10 cellular contexts compared by ENCODE assay signal in the genomic region with DNA sequence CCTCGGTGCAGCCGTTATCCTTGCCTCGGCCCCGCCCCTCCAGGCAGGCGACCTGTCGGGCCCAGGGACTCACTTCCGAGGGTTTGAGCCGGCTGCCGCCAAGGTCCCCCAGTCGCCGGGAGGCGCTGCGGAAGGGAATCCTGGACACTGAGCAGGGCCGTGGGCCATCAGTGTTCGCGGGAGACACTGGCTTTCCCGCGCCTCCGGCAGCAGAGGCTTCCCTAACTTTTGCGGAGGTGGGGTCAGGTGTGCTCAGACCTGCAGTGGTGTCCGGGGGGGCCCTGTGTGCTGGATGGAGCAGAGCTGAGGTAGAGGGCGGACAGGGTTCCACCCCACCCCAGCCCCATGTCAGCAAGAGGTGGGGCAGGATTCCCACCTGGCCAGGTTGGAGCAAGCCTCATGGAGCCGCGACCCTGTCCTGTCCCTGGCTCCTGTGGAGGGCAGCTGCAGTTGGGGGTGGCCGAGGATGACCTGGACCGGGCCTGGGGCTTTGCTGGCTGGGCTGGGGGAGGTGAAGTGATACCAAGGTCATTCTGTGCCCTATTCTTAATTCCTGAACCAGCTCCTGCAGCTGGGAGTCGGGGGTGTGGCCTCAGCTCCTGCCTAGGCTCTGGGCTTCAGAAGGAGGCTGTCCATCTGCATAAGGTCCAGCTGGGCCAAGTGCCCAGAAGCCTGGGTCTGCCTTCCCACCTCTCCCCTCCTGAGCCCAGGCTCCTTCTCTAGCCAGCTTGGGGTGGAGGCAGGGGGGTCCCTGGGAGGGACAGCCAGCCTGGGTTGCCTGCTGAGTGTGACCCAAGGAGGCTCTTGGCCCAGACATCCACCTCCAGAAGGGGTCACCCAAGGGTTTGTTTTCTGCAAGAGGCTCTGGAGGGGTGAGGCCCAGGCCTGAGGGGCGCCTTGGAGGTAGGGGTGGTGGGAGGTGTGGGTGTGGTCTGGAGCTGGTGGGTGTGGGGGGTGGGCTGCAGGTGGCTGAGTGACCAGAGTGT. TPM values are rescaled to one million over a fixed set of nuclear protein-coding genes. Genes with fewer than 3 reads are reported as not detected.
A peak's percentile ranks its signal among the peaks of the same experiment; 100 is the strongest.
DNase-seq lines count a peak whose midpoint lies in the region; ATAC-seq and TF ChIP-seq lines count a peak whose summit lies in the region.
"Had no signal": no experiment of that assay in that cellular context is flagged by ENCODE, and none has a peak within 500 bp of the region (broad histone marks: within the 10 kb centered on the region; RNA-seq: fewer than 3 reads in every experiment).

No MANE protein-coding gene starts in this region.

- H2AFZ ChIP-seq in SK-N-SH (ENCODE audit: low read depth), result no peak overlapping the region

- H3K4me3 ChIP-seq in BLaER1 (peak overlapping the region; percentile 72; the same call in 1 of the 2 replicates), GM12875 (ENCODE audit: low read depth, low read length) (no peak overlapping the region), SK-N-SH (ENCODE audit: low read depth in 2 of 2, low read length in 1 of 2) (peak overlapping the region; percentile 43 to 51; a peak in 3 of 4 replicates), iPS-20b (ENCODE audit: low read length) (peak overlapping the region; percentile 71)

- peaks cover 44% of the 10 kb centered on the region; the same call in 1 of the 2 replicates for H3K79me2 ChIP-seq in SK-N-SH (ENCODE audit: insufficient read depth)

- H4K20me1 ChIP-seq in BLaER1 (peaks cover 87% of the 10 kb centered on the region), SK-N-SH (ENCODE audit: insufficient read depth) (peaks cover 72% of the 10 kb centered on the region)

- TF ChIP-seq EP300 in SK-N-SH (IDR thresholded peaks at IDR 0.05; ENCODE audit: borderline replicate concordance in 1 of 2, low read depth in 1 of 2, low read length in 1 of 2), result no peak

- no peaks in the 10 kb centered on the region for H3K27me3 ChIP-seq in BLaER1
- no peaks in the 10 kb centered on the region for H3K27me3 ChIP-seq in SK-N-SH (ENCODE audit: insufficient read depth)
- H3K27me3 ChIP-seq in iPS-20b (ENCODE audit: insufficient read depth, low read length), result peaks cover 22% of the 10 kb centered on the region

- no peaks in the 10 kb centered on the region for H3K9me2 ChIP-seq in SK-N-SH

- TF ChIP-seq CTCF in GM12875 (IDR thresholded peaks at IDR 0.05; ENCODE audit: borderline replicate concordance, insufficient read depth, low read depth, low read length) (peak; percentile 33; the same call in 1 of the 2 replicates), SK-N-SH (IDR thresholded peaks at IDR 0.05) (peak; percentile 41; the same call in 1 of the 2 replicates)

- TF ChIP-seq RAD21 in SK-N-SH (IDR thresholded peaks at IDR 0.05; ENCODE audit: low read length), result peak; percentile 63

- H3K27ac ChIP-seq in BLaER1 (no peak overlapping the region), SK-N-SH (ENCODE audit: low read depth in 2 of 2, low read length in 1 of 2) (no peak overlapping the region), iPS-20b (ENCODE audit: low read length) (no peak overlapping the region)
- H3K27ac ChIP-seq: psoas muscle had no signal

- H3K9me3 ChIP-seq in BLaER1 (no peaks in the 10 kb centered on the region), SK-N-SH (no peaks in the 10 kb centered on the region), iPS-20b (ENCODE audit: insufficient read depth, low read depth, low read length) (no peaks in the 10 kb centered on the region)
- H3K9me3 ChIP-seq: psoas muscle had no signal

- H3F3A ChIP-seq in SK-N-SH (replicated peaks; ENCODE audit: insufficient read depth), result peaks cover 6% of the 10 kb centered on the region

- ATAC-seq in GM18498 (IDR thresholded peaks at IDR 0.05; ENCODE audit: unreplicated experiment), result no peak
- ATAC-seq: psoas muscle had no signal

- POLR2A ChIA-PET in SK-N-SH (lab: Yijun Ruan, JAX), result interaction anchor here (0.8 kb wide), 1 partner anchor 9 kb away, joined by 3 read pairs; no protein-coding TSS in a partner anchor

- H3K36me3 ChIP-seq in BLaER1 (no peaks in the 10 kb centered on the region), SK-N-SH (replicated peaks in 1 of 2; ENCODE audit: control insufficient read depth in 1 of 2, insufficient read depth in 2 of 2, low read length in 1 of 2) (no peaks in the 10 kb centered on the region), iPS-20b (ENCODE audit: insufficient read depth, low read depth, low read length) (no peaks in the 10 kb centered on the region)

- H3K9ac ChIP-seq in BLaER1 (no peak overlapping the region), SK-N-SH (no peak overlapping the region), iPS-20b (ENCODE audit: low read depth, low read length) (peak overlapping the region; percentile 48; the same call in 1 of the 2 replicates)

- H3K4me2 ChIP-seq in BLaER1 (peak overlapping the region; percentile 98), SK-N-SH (peak overlapping the region; percentile 72; the same call in 1 of the 2 replicates)

- CTCF ChIA-PET in SK-N-SH (lab: Yijun Ruan, JAX), result interaction anchor here (0.7 to 2.2 kb wide), 13 partner anchors 9 to 202 kb away, joined by 3 to 24 read pairs (median 4); a partner anchor contains a TSS

- peaks cover 83% of the 10 kb centered on the region for H3K4me1 ChIP-seq in BLaER1
- peaks cover 19 to 48% of the 10 kb centered on the region in 2 experiments; a peak in 3 of 4 replicates for H3K4me1 ChIP-seq in SK-N-SH (ENCODE audit: control insufficient read depth in 1 of 2, insufficient read depth in 2 of 2, low read depth in 1 of 2, low read length in 1 of 2)
- peaks cover 14% of the 10 kb centered on the region for H3K4me1 ChIP-seq in iPS-20b (ENCODE audit: insufficient read depth, low read length)

- 68% methylated on average over 13 of the region's 28 CpGs for WGBS in SK-N-SH (ENCODE audit: low lambda C conversion rate)

- DNase-seq in SK-N-SH (peak; percentile 69), AG08396 (ENCODE audit: low spot score) (no peak), T1000 (lab: John Stamatoyannopoulos, UW) (no peak)
- DNase-seq in stimulated activated CD4-positive, alpha-beta T cell treated with anti-CD3 and anti-CD28 coated beads, Interleukin-2, amount 100 ng/mL, for 24 hours, result no peak
- DNase-seq: activated naive CD4-positive, alpha-beta T cell; psoas muscle had no signal

TF ChIP-seq in SK-N-SH, 30 proteins besides CTCF, POLR2A, EP300 and RAD21:
- TF ChIP-seq SMC3 (IDR thresholded peaks at IDR 0.05; ENCODE audit: low read depth, low read length) (peak; percentile 28), FOXJ3 (CRISPR knock-in tag; IDR thresholded peaks at IDR 0.05) (0 out of 2 replicates have a peak, but pooled peaks have one; percentile 29), FOXM1 (IDR thresholded peaks at IDR 0.05; ENCODE audit: low read depth) (no peak), TEAD4 (IDR thresholded peaks at IDR 0.05; ENCODE audit: borderline replicate concordance, insufficient read depth) (no peak), SIN3A (IDR thresholded peaks at IDR 0.05; ENCODE audit: borderline replicate concordance, low read depth, low read length) (no peak), MXI1 (IDR thresholded peaks at IDR 0.05; ENCODE audit: low read depth, low read length) (peak; percentile 7; the same call in 1 of the 2 replicates), YY1 (IDR thresholded peaks at IDR 0.05; ENCODE audit: low read depth) (no peak), RCOR1 (IDR thresholded peaks at IDR 0.05; ENCODE audit: low read length) (no peak), EZH2phosphoT487 (IDR thresholded peaks at IDR 0.05; ENCODE audit: borderline replicate concordance, low read depth) (no peak)
- TF ChIP-seq, protein P1, sequence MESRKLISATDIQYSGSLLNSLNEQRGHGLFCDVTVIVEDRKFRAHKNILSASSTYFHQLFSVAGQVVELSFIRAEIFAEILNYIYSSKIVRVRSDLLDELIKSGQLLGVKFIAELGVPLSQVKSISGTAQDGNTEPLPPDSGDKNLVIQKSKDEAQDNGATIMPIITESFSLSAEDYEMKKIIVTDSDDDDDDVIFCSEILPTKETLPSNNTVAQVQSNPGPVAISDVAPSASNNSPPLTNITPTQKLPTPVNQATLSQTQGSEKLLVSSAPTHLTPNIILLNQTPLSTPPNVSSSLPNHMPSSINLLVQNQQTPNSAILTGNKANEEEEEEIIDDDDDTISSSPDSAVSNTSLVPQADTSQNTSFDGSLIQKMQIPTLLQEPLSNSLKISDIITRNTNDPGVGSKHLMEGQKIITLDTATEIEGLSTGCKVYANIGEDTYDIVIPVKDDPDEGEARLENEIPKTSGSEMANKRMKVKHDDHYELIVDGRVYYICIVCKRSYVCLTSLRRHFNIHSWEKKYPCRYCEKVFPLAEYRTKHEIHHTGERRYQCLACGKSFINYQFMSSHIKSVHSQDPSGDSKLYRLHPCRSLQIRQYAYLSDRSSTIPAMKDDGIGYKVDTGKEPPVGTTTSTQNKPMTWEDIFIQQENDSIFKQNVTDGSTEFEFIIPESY (IDR thresholded peaks at IDR 0.05; ENCODE audit: borderline replicate concordance, low read depth), result no peak
- TF ChIP-seq, protein P2, sequence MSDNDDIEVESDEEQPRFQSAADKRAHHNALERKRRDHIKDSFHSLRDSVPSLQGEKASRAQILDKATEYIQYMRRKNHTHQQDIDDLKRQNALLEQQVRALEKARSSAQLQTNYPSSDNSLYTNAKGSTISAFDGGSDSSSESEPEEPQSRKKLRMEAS (IDR thresholded peaks at IDR 0.05; ENCODE audit: low read depth), result no peak

RNA-seq across cellular contexts. Expression of a gene that starts 8.4 kb away (rescaled TPM):
- 201 and 226 TPM in 2 replicates for polyA plus RNA-seq in SK-N-SH (2012; rRNA removed)
- polyA plus RNA-seq in SK-N-SH (2012; cell fraction: cytosol; rRNA removed), result 66.1 and 128 TPM in 2 replicates
- 521 and 832 TPM in 2 replicates for polyA plus RNA-seq in SK-N-SH (2012; cell fraction: nucleus; rRNA removed)

RNA-seq across cellular contexts. Expression of a gene that starts 8.7 kb away (rescaled TPM):
- 287 and 540 TPM in 2 replicates for polyA plus RNA-seq in SK-N-SH (2012; rRNA removed)
- 228 and 230 TPM in 2 replicates for polyA plus RNA-seq in SK-N-SH (2012; cell fraction: cytosol; rRNA removed)
- 123 and 341 TPM in 2 replicates for polyA plus RNA-seq in SK-N-SH (2012; cell fraction: nucleus; rRNA removed)

RNA-seq across cellular contexts. Expression of a gene that starts 18.3 kb away (rescaled TPM):
- 922 and 1,149 TPM in 2 replicates for polyA plus RNA-seq in SK-N-SH (2012; rRNA removed)
- 364 and 668 TPM in 2 replicates for polyA plus RNA-seq in SK-N-SH (2012; cell fraction: cytosol; rRNA removed)
- polyA plus RNA-seq in SK-N-SH (2012; cell fraction: nucleus; rRNA removed), result 1,027 and 1,059 TPM in 2 replicates

RNA-seq across cellular contexts. Expression of a gene that starts 23.4 kb away (rescaled TPM):
- 0.94 and 1.1 TPM in 2 replicates for polyA plus RNA-seq in SK-N-SH (2012; rRNA removed)
- 0.21 and 0.28 TPM in 2 replicates for polyA plus RNA-seq in SK-N-SH (2012; cell fraction: cytosol; rRNA removed)
- polyA plus RNA-seq in SK-N-SH (2012; cell fraction: nucleus; rRNA removed), result 3.8 and 5.0 TPM in 2 replicates

RNA-seq across cellular contexts. Expression of a gene that starts 32.4 kb away (rescaled TPM):
- polyA plus RNA-seq in SK-N-SH (2012; rRNA removed), result 47.7 and 60.3 TPM in 2 replicates
- 24.0 and 41.7 TPM in 2 replicates for polyA plus RNA-seq in SK-N-SH (2012; cell fraction: cytosol; rRNA removed)
- polyA plus RNA-seq in SK-N-SH (2012; cell fraction: nucleus; rRNA removed), result 222 and 344 TPM in 2 replicates
